Comparison of ENCODE assay signal across 18 cellular contexts in genomic region chr11:59222464-59223065, GRCh38. TPM values are rescaled to one million over a fixed set of nuclear protein-coding genes. Genes with fewer than 3 reads are reported as not detected.
A peak's percentile ranks its signal among the peaks of the same experiment; 100 is the strongest.
DNase-seq lines count a peak whose midpoint lies in the region; ATAC-seq, FAIRE-seq and TF ChIP-seq lines count a peak whose summit lies in the region.
"Had no signal": no experiment of that assay in that cellular context is flagged by ENCODE, and none has a peak within 500 bp of the region (broad histone marks: within the 10 kb centered on the region; RNA-seq: fewer than 3 reads in every experiment).

No MANE protein-coding gene starts in this region.

- H3K4me3 ChIP-seq in OCI-LY3 (ENCODE audit: low read length), result no peak overlapping the region
- no peak overlapping the region for H3K4me3 ChIP-seq in esophagus squamous epithelium
- H3K4me3 ChIP-seq in H7 (ENCODE audit: insufficient read depth, low read depth, low read length), result no peak overlapping the region
- no peak overlapping the region for H3K4me3 ChIP-seq in endodermal cell (ENCODE audit: low read length)
- H3K4me3 ChIP-seq: prostate gland, SJCRH30 had no signal

- intact Hi-C loops in esophagus squamous epithelium (cut with DNase I), result no loop called here

- H3K36me3 ChIP-seq in OCI-LY3 (replicated peaks; ENCODE audit: low read depth, low read length), result peaks cover 3% of the 10 kb centered on the region
- H3K36me3 ChIP-seq in esophagus squamous epithelium, result no peaks in the 10 kb centered on the region
- H3K36me3 ChIP-seq in H7 (replicated peaks; ENCODE audit: control insufficient read depth, insufficient read depth, low read length), result no peaks in the 10 kb centered on the region
- no peaks in the 10 kb centered on the region for H3K36me3 ChIP-seq in endodermal cell (ENCODE audit: control insufficient read depth, insufficient read depth, low read length)
- H3K36me3 ChIP-seq: prostate gland, SJCRH30 had no signal

- WGBS in esophagus squamous epithelium, 2 donors, result 60 to 71% methylated on average over 2 of the region's 2 CpGs
- WGBS in endodermal cell (ENCODE audit: insufficient coverage in 1 of 2, insufficient read length in 1 of 2), 2 experiments, result 79% methylated on average over 2 of the region's 2 CpGs; no CpG with 5 or more reads in 1 of the 2 experiments

- ATAC-seq in stimulated activated memory B cell treated with anti-CD40 and anti-IgM and Interleukin-4, amounts not matched to agents 10 μg/mL and 1 μg/mL and 100 μg/mL, for 72 hours, result peak; percentile 52
- no peak for ATAC-seq in HG02970 (IDR thresholded peaks at IDR 0.05; ENCODE audit: low FRiP score, unreplicated experiment)

- no peak for TF ChIP-seq CTCF in OCI-LY3 (IDR thresholded peaks at IDR 0.05; ENCODE audit: low read depth, low read length)
- TF ChIP-seq CTCF in esophagus squamous epithelium (IDR thresholded peaks at IDR 0.05), result no peak
- TF ChIP-seq CTCF in endodermal cell (conservative IDR thresholded peaks at IDR 0.05), result no peak

- H3K27ac ChIP-seq in OCI-LY3 (ENCODE audit: low read length), result peak overlapping the region; percentile 38
- peak overlapping the region in 3 of 4 donors; percentile 23 to 70 (median 63) for H3K27ac ChIP-seq in esophagus squamous epithelium
- no peak overlapping the region for H3K27ac ChIP-seq in endodermal cell (ENCODE audit: low read depth, low read length)
- H3K27ac ChIP-seq: prostate gland, SJCRH30 had no signal

- H3K79me2 ChIP-seq in OCI-LY3 (ENCODE audit: low read length), result peaks cover 5% of the 10 kb centered on the region

- peak overlapping the region; percentile 59 for H3K27ac Mint-ChIP-seq in stimulated activated memory B cell treated with anti-CD40 and anti-IgM and Interleukin-4, amounts not matched to agents 10 μg/mL and 1 μg/mL and 100 μg/mL, for 72 hours
- H3K27ac Mint-ChIP-seq in endodermal cell, result no peak overlapping the region

- DNase-seq in GM12892 (ENCODE audit: insufficient read length) (no peak), esophagus squamous epithelium (lab: John Stamatoyannopoulos, UW) (no peak), hippocampal formation (lab: John Stamatoyannopoulos, UW) (no peak), H7 (no peak), endodermal cell (no peak)
- DNase-seq: C1 segment of cervical spinal cord; cortex of kidney; DMS53; NCI-H2081 treated with DMSO at 0.1 percent for 48 hours; NCI-H82; SJCRH30; stimulated activated CD4-positive, alpha-beta T cell treated with anti-CD3 and anti-CD28 coated beads, Interleukin-1b, Interleukin-23, amount 100 ng/mL, for 48 hours had no signal

- H3K9me3 Mint-ChIP-seq in stimulated activated memory B cell treated with anti-CD40 and anti-IgM and Interleukin-4, amounts not matched to agents 10 μg/mL and 1 μg/mL and 100 μg/mL, for 72 hours, result peaks cover 2% of the 10 kb centered on the region
- no peaks in the 10 kb centered on the region for H3K9me3 Mint-ChIP-seq in endodermal cell

- H3K27me3 ChIP-seq in OCI-LY3 (ENCODE audit: low read depth, low read length) (no peaks in the 10 kb centered on the region), esophagus squamous epithelium (no peaks in the 10 kb centered on the region), H7 (ENCODE audit: control insufficient read depth, insufficient read depth, low read length) (no peaks in the 10 kb centered on the region), endodermal cell (ENCODE audit: control insufficient read depth, insufficient read depth, low read length, poor library complexity, severe bottlenecking) (no peaks in the 10 kb centered on the region)
- H3K27me3 ChIP-seq: SJCRH30 had no signal

- FAIRE-seq in GM12892 (lab: Jason Lieb, UNC), result peak; percentile 83
- FAIRE-seq: TTC549 had no signal

- no peak overlapping the region for H2AFZ ChIP-seq in OCI-LY3 (ENCODE audit: low read depth, low read length)

- peaks cover 3% of the 10 kb centered on the region for H3K36me3 Mint-ChIP-seq in stimulated activated memory B cell treated with anti-CD40 and anti-IgM and Interleukin-4, amounts not matched to agents 10 μg/mL and 1 μg/mL and 100 μg/mL, for 72 hours
- no peaks in the 10 kb centered on the region for H3K36me3 Mint-ChIP-seq in endodermal cell (ENCODE audit: low read depth)

- no peak overlapping the region for H3K4me3 Mint-ChIP-seq in stimulated activated memory B cell treated with anti-CD40 and anti-IgM and Interleukin-4, amounts not matched to agents 10 μg/mL and 1 μg/mL and 100 μg/mL, for 72 hours
- H3K4me3 Mint-ChIP-seq in endodermal cell, result no peak overlapping the region

- H3K9me3 ChIP-seq in OCI-LY3 (ENCODE audit: insufficient read depth, low read length) (no peaks in the 10 kb centered on the region), esophagus squamous epithelium (no peaks in the 10 kb centered on the region), endodermal cell (ENCODE audit: control insufficient read depth, low read length) (no peaks in the 10 kb centered on the region)
- H3K9me3 ChIP-seq: prostate gland, SJCRH30 had no signal

- H3K4me1 ChIP-seq in OCI-LY3 (ENCODE audit: low read length), result peaks cover 75% of the 10 kb centered on the region
- H3K4me1 ChIP-seq in esophagus squamous epithelium, result peaks cover 0 to 21% (median 6%) of the 10 kb centered on the region in 3 donors
- no peaks in the 10 kb centered on the region for H3K4me1 ChIP-seq in endodermal cell (ENCODE audit: control insufficient read depth, insufficient read depth, low read length)
- H3K4me1 ChIP-seq: prostate gland, SJCRH30 had no signal

- peak overlapping the region; percentile 11 for H3K4me2 ChIP-seq in OCI-LY3 (ENCODE audit: low read length)

- H3K9ac ChIP-seq in OCI-LY3 (ENCODE audit: low read length) (no peak overlapping the region), endodermal cell (ENCODE audit: extremely low read depth, low read length, poor library complexity, severe bottlenecking) (no peak overlapping the region)

- peaks cover 75% of the 10 kb centered on the region for H3K4me1 Mint-ChIP-seq in stimulated activated memory B cell treated with anti-CD40 and anti-IgM and Interleukin-4, amounts not matched to agents 10 μg/mL and 1 μg/mL and 100 μg/mL, for 72 hours
- H3K4me1 Mint-ChIP-seq in endodermal cell, result peaks cover 2% of the 10 kb centered on the region

- H3K27me3 Mint-ChIP-seq in stimulated activated memory B cell treated with anti-CD40 and anti-IgM and Interleukin-4, amounts not matched to agents 10 μg/mL and 1 μg/mL and 100 μg/mL, for 72 hours, result no peaks in the 10 kb centered on the region
- no peaks in the 10 kb centered on the region for H3K27me3 Mint-ChIP-seq in endodermal cell (ENCODE audit: insufficient read depth)

- no peaks in the 10 kb centered on the region for H4K20me1 ChIP-seq in OCI-LY3 (ENCODE audit: insufficient read depth, low read length)

- TF ChIP-seq POLR2A in GM12892 (IDR thresholded peaks at IDR 0.05; ENCODE audit: low read depth, low read length) (no peak), esophagus squamous epithelium (IDR thresholded peaks at IDR 0.05) (no peak)

RNA-seq across cellular contexts. Expression of gene MPEG1, which starts 9.8 kb away (rescaled TPM):
- 2.6 TPM for polyA plus RNA-seq in GM12892 (2012; ENCODE audit: missing spikeins)
- total RNA-seq in esophagus squamous epithelium, result 10 to 100 TPM in 1 of 4 donors, 1 to 10 TPM in 2, under 1 TPM in 1; 0.04 to 19.5 (median 5.1) TPM
- not detected in 2 replicates for total RNA-seq in H7 (2014; rRNA removed; shearing (Covaris generic))
- not detected for total RNA-seq in endodermal cell
- not detected for polyA plus RNA-seq in endodermal cell (2013, experiment 1 of 2)
- not detected for polyA plus RNA-seq in endodermal cell (2013, experiment 2 of 2)
- total RNA-seq: kidney epithelial cell, SJCRH30 had no signal

RNA-seq across cellular contexts. Expression of gene DTX4, which starts 50.6 kb away (rescaled TPM):
- 17.2 TPM for polyA plus RNA-seq in GM12892 (2012; ENCODE audit: missing spikeins)
- 1 to 10 TPM; 2.4 to 8.4 (median 4.6) TPM for total RNA-seq in esophagus squamous epithelium
- total RNA-seq in H7 (2014; rRNA removed; shearing (Covaris generic)), result 4.9 and 7.6 TPM in 2 replicates
- total RNA-seq in endodermal cell, result 10 to 100 TPM; 16.1 to 16.6 TPM
- 122 TPM for polyA plus RNA-seq in endodermal cell (2013, experiment 1 of 2)
- polyA plus RNA-seq in endodermal cell (2013, experiment 2 of 2), result 107 TPM
